Comparison of ENCODE assay signal across 31 cellular contexts in genomic region chr6:166705070-166705469, GRCh38.
"Had no signal": no experiment of that assay in that cellular context is flagged by ENCODE, and none has a peak within 500 bp of the region (broad histone marks: within the 10 kb centered on the region; RNA-seq: fewer than 3 reads in every experiment).

No MANE protein-coding gene starts in this region.

- ATAC-seq: left colon; lower lobe of right lung; naive thymus-derived CD8-positive, alpha-beta T cell; stimulated activated effector memory CD8-positive, alpha-beta T cell treated with anti-CD3 and anti-CD28 coated beads, Interleukin-12 subunit alpha, Interleukin-12 subunit beta, amount 100 ng/mL, for 72 hours had no signal

- H3K36me3 ChIP-seq: cardiac muscle cell, esophagus muscularis mucosa, heart left ventricle, lower lobe of right lung, right lobe of liver, thoracic aorta, uterus had no signal

- H3K4me3 ChIP-seq: cardiac muscle cell, coronary artery, esophagus muscularis mucosa, heart left ventricle, lower lobe of right lung, right lobe of liver, skin epidermis, thoracic aorta, uterus had no signal

- H3K27ac ChIP-seq: cardiac muscle cell, coronary artery, esophagus muscularis mucosa, heart left ventricle, lower lobe of right lung, right lobe of liver, skin epidermis, thoracic aorta, uterus, VCaP had no signal

- FAIRE-seq: kidney, TTC549 had no signal

- H3K4me1 ChIP-seq: uterus had no signal

- H3K27me3 ChIP-seq: cardiac muscle cell, esophagus muscularis mucosa, heart left ventricle, right lobe of liver, uterus had no signal

- DNase-seq: activated CD4-positive, alpha-beta T cell treated with anti-CD3 and anti-CD28 coated beads for 4 hours; activated CD4-positive, alpha-beta T cell treated with anti-CD3 and anti-CD28 coated beads, Interleukin-2, amount 50 U/mL, for 4 hours; activated CD8-positive, alpha-beta memory T cell treated with anti-CD3 and anti-CD28 coated beads for 24 hours; activated effector memory CD4-positive, alpha-beta T cell treated with Interleukin-2 at 50 U/mL for 16 hours; activated naive CD4-positive, alpha-beta T cell treated with Interleukin-2 at 50 U/mL for 16 hours; aorta; foreskin fibroblast; heart left ventricle; hypothalamus; immature natural killer cell; kidney; left colon; lower lobe of right lung; mesenchymal stem cell; naive thymus-derived CD8-positive, alpha-beta T cell; occipital lobe; posterior cingulate gyrus; stimulated activated CD4-positive, alpha-beta T cell treated with anti-CD3 and anti-CD28 coated beads, Interleukin-12 subunit alpha, Interleukin-12 subunit beta, amount 100 ng/mL, for 4 hours; stimulated activated CD4-positive, alpha-beta T cell treated with anti-CD3 and anti-CD28 coated beads, Interleukin-4, amount 100 ng/mL, for 24 hours; T-helper 9 cell; trophoblast cell; uterus had no signal

- H3K9me3 ChIP-seq: esophagus muscularis mucosa, heart left ventricle, lower lobe of right lung, right lobe of liver, thoracic aorta, uterus had no signal
